ENCODE assay signal across 30 cellular contexts in genomic region chr16:89651584-89651983, GRCh38. TPM values are rescaled to one million over a fixed set of nuclear protein-coding genes. Genes with fewer than 3 reads are reported as not detected.
"Had no signal": no experiment of that assay in that cellular context is flagged by ENCODE, and none has a peak within 500 bp of the region (broad histone marks: within the 10 kb centered on the region; RNA-seq: fewer than 3 reads in every experiment).

No MANE protein-coding gene starts in this region.

- DNase-seq: colonic mucosa; effector CD8-positive, alpha-beta T cell; foreskin keratinocyte; hippocampal formation; islet precursor cell; kidney glomerular epithelial cell; left ventricle myocardium superior; lower lobe of right lung; naive thymus-derived CD8-positive, alpha-beta T cell; nephron progenitor cell; right lobe of liver; small intestine; stimulated activated CD4-positive, alpha-beta T cell treated with anti-CD3 and anti-CD28 coated beads, Interleukin-15, amount 100 ng/mL, for 24 hours; stimulated activated CD4-positive, alpha-beta T cell treated with anti-CD3 and anti-CD28 coated beads, Interleukin-2, amount 100 ng/mL, for 48 hours; stimulated activated naive CD4-positive, alpha-beta T cell; stimulated activated naive CD8-positive, alpha-beta T cell treated with anti-CD3 and anti-CD28 coated beads, Interleukin-15, amount 100 ng/mL, for 72 hours; testis; tibial artery had no signal

- H3K4me1 ChIP-seq: foreskin keratinocyte had no signal

- H3K27ac Mint-ChIP-seq: dendritic cell treated with granulocyte-macrophage colony-stimulating factor and Interleukin-4, amounts not matched to agents 40 ng/mL and 50 ng/mL, for 4 days; naive thymus-derived CD8-positive, alpha-beta T cell; nephron progenitor cell; progenitor cell of endocrine pancreas; stimulated activated naive CD8-positive, alpha-beta T cell treated with anti-CD3 and anti-CD28 coated beads, Interleukin-15, amount 100 ng/mL, for 72 hours; type B pancreatic cell had no signal

- ATAC-seq: foreskin keratinocyte; gastroesophageal sphincter; left ventricle myocardium superior; naive thymus-derived CD8-positive, alpha-beta T cell; pancreas; stimulated activated naive CD8-positive, alpha-beta T cell treated with anti-CD3 and anti-CD28 coated beads, Interleukin-15, amount 100 ng/mL, for 72 hours had no signal

- H3K27me3 ChIP-seq: colonic mucosa, esophagus muscularis mucosa, foreskin keratinocyte, gastroesophageal sphincter, heart left ventricle, neutrophil, pancreas, right lobe of liver, testis, tibial artery had no signal

- H3K36me3 Mint-ChIP-seq: type B pancreatic cell had no signal

- H3K27me3 Mint-ChIP-seq: dendritic cell treated with granulocyte-macrophage colony-stimulating factor and Interleukin-4, amounts not matched to agents 40 ng/mL and 50 ng/mL, for 4 days; naive thymus-derived CD8-positive, alpha-beta T cell; progenitor cell of endocrine pancreas; stimulated activated naive CD8-positive, alpha-beta T cell treated with anti-CD3 and anti-CD28 coated beads, Interleukin-15, amount 100 ng/mL, for 72 hours; type B pancreatic cell had no signal

- H3K9me3 ChIP-seq: colonic mucosa, esophagus muscularis mucosa, gastroesophageal sphincter, heart left ventricle, lower lobe of right lung, neutrophil, pancreas, right lobe of liver, testis, tibial artery had no signal

- H3K4me3 ChIP-seq: colonic mucosa, esophagus muscularis mucosa, gastroesophageal sphincter, heart left ventricle, lower lobe of right lung, pancreas, right lobe of liver, testis, tibial artery had no signal

- H3K4me3 Mint-ChIP-seq: dendritic cell treated with granulocyte-macrophage colony-stimulating factor and Interleukin-4, amounts not matched to agents 40 ng/mL and 50 ng/mL, for 4 days; naive thymus-derived CD8-positive, alpha-beta T cell; nephron progenitor cell; stimulated activated naive CD8-positive, alpha-beta T cell treated with anti-CD3 and anti-CD28 coated beads, Interleukin-15, amount 100 ng/mL, for 72 hours; type B pancreatic cell had no signal

- H3K9me3 Mint-ChIP-seq: dendritic cell treated with granulocyte-macrophage colony-stimulating factor and Interleukin-4, amounts not matched to agents 40 ng/mL and 50 ng/mL, for 4 days; naive thymus-derived CD8-positive, alpha-beta T cell; nephron progenitor cell; stimulated activated naive CD8-positive, alpha-beta T cell treated with anti-CD3 and anti-CD28 coated beads, Interleukin-15, amount 100 ng/mL, for 72 hours; type B pancreatic cell had no signal

- FAIRE-seq: endothelial cell of umbilical vein, pancreas, small intestine had no signal

- H3K36me3 ChIP-seq: colonic mucosa had no signal

- H3K27ac ChIP-seq: colonic mucosa, esophagus muscularis mucosa, foreskin keratinocyte, gastroesophageal sphincter, heart left ventricle, lower lobe of right lung, neutrophil, pancreas, right lobe of liver, testis, tibial artery had no signal

RNA-seq across cellular contexts. Expression of gene DPEP1, which starts 38.1 kb away (rescaled TPM):
- total RNA-seq: chondrocyte; foreskin keratinocyte; heart left ventricle; left ventricle myocardium superior; myocyte; naive thymus-derived CD8-positive, alpha-beta T cell had no signal
- polyA plus RNA-seq: fibroblast of lung; foreskin keratinocyte; heart left ventricle; naive thymus-derived CD8-positive, alpha-beta T cell had no signal
